ENCODE assay signal across 25 cellular contexts in genomic region chr4:7076694-7077082, GRCh38. TPM values are rescaled to one million over a fixed set of nuclear protein-coding genes. Genes with fewer than 3 reads are reported as not detected.
DNase-seq lines count a peak whose midpoint lies in the region; ATAC-seq, FAIRE-seq and TF ChIP-seq lines count a peak whose summit lies in the region.
"Had no signal": no experiment of that assay in that cellular context is flagged by ENCODE, and none has a peak within 500 bp of the region (broad histone marks: within the 10 kb centered on the region; RNA-seq: fewer than 3 reads in every experiment).

No MANE protein-coding gene starts in this region.

- H3K36me3 ChIP-seq in HepG2 (replicated peaks in 1 of 2; ENCODE audit: control insufficient read depth in 1 of 2, insufficient read depth in 2 of 2, low read length in 2 of 2), result no peaks in the 10 kb centered on the region
- H3K36me3 ChIP-seq in right lobe of liver, result no peaks in the 10 kb centered on the region
- no peaks in the 10 kb centered on the region for H3K36me3 ChIP-seq in K562 (ENCODE audit: control insufficient read depth, insufficient read depth, low read length)
- no peaks in the 10 kb centered on the region for H3K36me3 ChIP-seq in neuronal stem cell (replicated peaks in 1 of 2; ENCODE audit: control insufficient read depth in 2 of 2, insufficient read depth in 2 of 2, low read length in 2 of 2)
- H3K36me3 ChIP-seq: BLaER1 had no signal

- H3K4me2 ChIP-seq in HepG2 (ENCODE audit: low read depth, low read length) (no peak overlapping the region), K562 (ENCODE audit: insufficient read depth, low read length) (no peak overlapping the region), neuronal stem cell (ENCODE audit: insufficient read depth, low read length, poor library complexity, severe bottlenecking) (no peak overlapping the region)
- H3K4me2 ChIP-seq: BLaER1, GM23338 had no signal

- no peaks in the 10 kb centered on the region for H3K4me1 Mint-ChIP-seq in effector memory CD8-positive, alpha-beta T cell (ENCODE audit: low read depth in 2 of 2)
- H3K4me1 Mint-ChIP-seq: B cell; CD4-positive, CD25-positive, alpha-beta regulatory T cell; GM23338; H9 had no signal

- H3K27me3 Mint-ChIP-seq in effector memory CD8-positive, alpha-beta T cell, result peaks cover 11 to 21% of the 10 kb centered on the region in 2 donors

- BruUV-seq in HepG2 (replicated peaks; lab: Mats Ljungman, UMichigan) (no TSS peak), K562 (replicated peaks; lab: Mats Ljungman, UMichigan) (no TSS peak)

- H2AK5ac ChIP-seq in neuronal stem cell (ENCODE audit: low read depth, low read length), result peak overlapping the region; percentile 90

- CTCF ChIA-PET in HepG2 (lab: Yijun Ruan, JAX; ENCODE audit: low intra/inter-chr PET ratio, low total read pairs) (no interaction called here), K562 (lab: Yijun Ruan, JAX; ENCODE audit: low intra/inter-chr PET ratio) (no interaction called here)

- H3K27ac Mint-ChIP-seq in effector memory CD8-positive, alpha-beta T cell, result no peak overlapping the region
- H3K27ac Mint-ChIP-seq: B cell; CD4-positive, CD25-positive, alpha-beta regulatory T cell; CD8-positive, alpha-beta T cell; GM23338; H9; HFFc6 had no signal

- H3K4ac ChIP-seq in neuronal stem cell (ENCODE audit: low read length), result no peak overlapping the region

- intact Hi-C loops in Right ventricle myocardium inferior (cut with DNase I), result no loop called here
- intact Hi-C loops in left cardiac atrium (cut with DNase I), result loop anchor here in 1 of 2 donors (10.0 kb wide), 1 partner anchor 352 kb away; no protein-coding TSS in a partner anchor
- intact Hi-C loops in HepG2 (cut with micrococcal nuclease; ENCODE audit: unreplicated experiment), result no loop called here
- intact Hi-C loops in right lobe of liver (cut with DNase I), result loop anchor here (10.0 kb wide), 2 partner anchors 172 to 352 kb away; partner anchors contain the start of gene TBC1D14 (in 1 of the 2)
- intact Hi-C loops in K562 (cut with micrococcal nuclease), result no loop called here

- H3K9me3 ChIP-seq in HepG2 (ENCODE audit: low read length), result no peaks in the 10 kb centered on the region
- H3K9me3 ChIP-seq in right lobe of liver, result no peaks in the 10 kb centered on the region
- peaks cover 4% of the 10 kb centered on the region for H3K9me3 ChIP-seq in K562 (replicated peaks; ENCODE audit: control insufficient read depth, insufficient read depth, low read depth, low read length)
- no peaks in the 10 kb centered on the region for H3K9me3 ChIP-seq in neuronal stem cell (replicated peaks in 1 of 2; ENCODE audit: control insufficient read depth in 2 of 2, insufficient read depth in 1 of 2, low read depth in 1 of 2, low read length in 2 of 2)
- H3K9me3 ChIP-seq: Caco-2 had no signal

- H4K91ac ChIP-seq in neuronal stem cell (ENCODE audit: low read depth, low read length, poor library complexity), result no peak overlapping the region

- H4K8ac ChIP-seq in neuronal stem cell (ENCODE audit: low read depth, low read length), result no peak overlapping the region

- no peak overlapping the region for H3K4me3 Mint-ChIP-seq in effector memory CD8-positive, alpha-beta T cell
- H3K4me3 Mint-ChIP-seq: B cell; CD4-positive, CD25-positive, alpha-beta regulatory T cell; CD8-positive, alpha-beta T cell; GM23338; H9; HFFc6 had no signal

- H3K14ac ChIP-seq in neuronal stem cell (ENCODE audit: low read length), result peak overlapping the region; percentile 31

- H2BK15ac ChIP-seq in neuronal stem cell (ENCODE audit: low read length), result no peak overlapping the region

- 34% methylated on average over 6 of the region's 6 CpGs for WGBS in HepG2 (ENCODE audit: low lambda C conversion rate)
- WGBS in right lobe of liver (ENCODE audit: insufficient coverage, low coverage, low lambda C conversion rate, missing lambda C conversion rate), result 67% methylated on average over 4 of the region's 6 CpGs
- 34% methylated on average over 6 of the region's 6 CpGs for WGBS in K562 (ENCODE audit: insufficient coverage, low coverage, missing lambda C conversion rate)
- no CpG with 5 or more reads among the region's 6 CpGs for WGBS in neuronal stem cell (ENCODE audit: extremely low coverage in 2 of 2, insufficient read length in 2 of 2, insufficient replicate concordance in 1 of 2), 2 donors

- H2AFZ ChIP-seq in HepG2 (ENCODE audit: low read length) (no peak overlapping the region), K562 (ENCODE audit: low read depth, low read length) (no peak overlapping the region), neuronal stem cell (ENCODE audit: low read length) (no peak overlapping the region)
- H2AFZ ChIP-seq: GM23338 had no signal

- H3K4me1 ChIP-seq in HepG2 (ENCODE audit: insufficient read depth, low read length) (peaks cover 36% of the 10 kb centered on the region), right lobe of liver (no peaks in the 10 kb centered on the region), K562 (replicated peaks in 1 of 2; ENCODE audit: control insufficient read depth in 2 of 2, insufficient read depth in 2 of 2, low read length in 2 of 2) (peaks cover 3 to 21% of the 10 kb centered on the region in 2 experiments; a peak in 4 of 5 replicates), neuronal stem cell (ENCODE audit: control insufficient read depth in 2 of 2, insufficient read depth in 1 of 2, low read depth in 1 of 2, low read length in 2 of 2) (no peaks in the 10 kb centered on the region)
- H3K4me1 ChIP-seq: BLaER1, Caco-2 had no signal

- peak overlapping the region; percentile 63 for H3K23ac ChIP-seq in neuronal stem cell (ENCODE audit: low read depth, low read length, poor library complexity)

- H4K20me1 ChIP-seq in HepG2 (ENCODE audit: insufficient read depth, low read length) (no peaks in the 10 kb centered on the region), K562 (replicated peaks; ENCODE audit: control insufficient read depth, insufficient read depth, low read length) (no peaks in the 10 kb centered on the region; the same call in none of the 2 replicates)
- H4K20me1 ChIP-seq: BLaER1 had no signal

- TF ChIP-seq CTCF in HepG2 (CRISPR knock-in tag; IDR thresholded peaks at IDR 0.05), result no peak
- TF ChIP-seq CTCF in right lobe of liver (IDR thresholded peaks at IDR 0.05), result no peak
- no peak for TF ChIP-seq CTCF in K562 (IDR thresholded peaks at IDR 0.05 in 2 of 3, conservative IDR thresholded peaks at IDR 0.05 in 1 of 3; ENCODE audit: insufficient read depth in 2 of 3, low read depth in 1 of 3, low read length in 3 of 3)

- no peak for TF ChIP-seq EP300 in HepG2 (IDR thresholded peaks at IDR 0.05; ENCODE audit: low read depth in 2 of 2, low read length in 2 of 2)
- TF ChIP-seq EP300 in HepG2 (CRISPR knock-in tag; IDR thresholded peaks at IDR 0.05; ENCODE audit: borderline replicate concordance), result no peak
- TF ChIP-seq EP300 in K562 (IDR thresholded peaks at IDR 0.05; ENCODE audit: low read length), result no peak

- H3K27me3 ChIP-seq in HepG2 (ENCODE audit: control insufficient read depth in 1 of 2, insufficient read depth in 2 of 2, low read length in 2 of 2) (no peaks in the 10 kb centered on the region; a peak in 1 of 5 replicates), right lobe of liver (no peaks in the 10 kb centered on the region), K562 (ENCODE audit: control insufficient read depth in 2 of 2, insufficient read depth in 2 of 2, low read length in 2 of 2) (no peaks in the 10 kb centered on the region), neuronal stem cell (ENCODE audit: control insufficient read depth in 3 of 3, insufficient read depth in 3 of 3, low read depth in 1 of 3, low read length in 3 of 3) (peaks cover 0 to 11% (median 1%) of the 10 kb centered on the region in 3 experiments)
- H3K27me3 ChIP-seq: BLaER1 had no signal

- H2BK12ac ChIP-seq in neuronal stem cell (ENCODE audit: low read length), result no peak overlapping the region

- H3K18ac ChIP-seq in neuronal stem cell (ENCODE audit: low read length), result no peak overlapping the region

- TF ChIP-seq POLR2A in HepG2 (IDR thresholded peaks at IDR 0.05; ENCODE audit: insufficient read depth in 1 of 2, low read depth in 2 of 2, low read length in 2 of 2), result no peak
- TF ChIP-seq POLR2A in right lobe of liver (IDR thresholded peaks at IDR 0.05), result no peak
- no peak for TF ChIP-seq POLR2A in K562 (conservative IDR thresholded peaks at IDR 0.05)

- TF ChIP-seq RAD21 in HepG2 (CRISPR knock-in tag; IDR thresholded peaks at IDR 0.05) (no peak), K562 (CRISPR knock-in tag; conservative IDR thresholded peaks at IDR 0.05 in 1 of 2, IDR thresholded peaks at IDR 0.05 in 1 of 2) (no peak)

- no peak overlapping the region for H3K27ac ChIP-seq in HepG2 (ENCODE audit: extremely low read length, insufficient read depth, low read length)
- H3K27ac ChIP-seq in right lobe of liver, result no peak overlapping the region
- H3K27ac ChIP-seq in K562 (ENCODE audit: extremely low read depth, low read depth, low read length), result no peak overlapping the region
- no peak overlapping the region for H3K27ac ChIP-seq in neuronal stem cell (replicated peaks; ENCODE audit: low read length)
- H3K27ac ChIP-seq: 22Rv1, BLaER1, C4-2B had no signal

- no peaks in the 10 kb centered on the region for H3K9me3 Mint-ChIP-seq in effector memory CD8-positive, alpha-beta T cell
- H3K9me3 Mint-ChIP-seq: CD8-positive, alpha-beta T cell had no signal

- FAIRE-seq in HepG2 (lab: Jason Lieb, UNC), result no peak
- no peak for FAIRE-seq in K562 (lab: Jason Lieb, UNC)
- FAIRE-seq: A204.1, GM12878, GM19239 had no signal

- no peaks in the 10 kb centered on the region for H3K9me1 ChIP-seq in K562 (ENCODE audit: control insufficient read depth, insufficient read depth, low read length)

- H3K9ac ChIP-seq in HepG2 (ENCODE audit: insufficient read depth, low read depth, low read length) (no peak overlapping the region), K562 (ENCODE audit: insufficient read depth in 1 of 2, low read depth in 2 of 2, low read length in 2 of 2) (no peak overlapping the region), neuronal stem cell (ENCODE audit: low read depth, low read length, poor library complexity) (no peak overlapping the region)
- H3K9ac ChIP-seq: BLaER1 had no signal

- POLR2A ChIA-PET in HepG2 (lab: Yijun Ruan, JAX) (no interaction called here), K562 (lab: Yijun Ruan, JAX) (interaction anchor here (0.6 to 1.2 kb wide), 2 partner anchors 38 to 103 kb away, joined by 3 read pairs; no protein-coding TSS in a partner anchor)

- ATAC-seq in Right ventricle myocardium inferior (peak; percentile 18), left cardiac atrium (no peak), HepG2 (no peak), right lobe of liver (no peak), K562 (no peak)
- ATAC-seq in effector memory CD8-positive, alpha-beta T cell (replicated peaks), result no peak
- ATAC-seq: CD8-positive, alpha-beta T cell; GM12878; GM23338; HCT116 had no signal

- no peak for DNase-seq in Right ventricle myocardium inferior (ENCODE audit: missing footprints)
- DNase-seq in left cardiac atrium, result no peak
- no peak for DNase-seq in HepG2 (ENCODE audit: low spot score)
- no peak for DNase-seq in right lobe of liver
- no peak for DNase-seq in K562 (ENCODE audit: extremely low read depth in 1 of 4, low spot score in 3 of 4)
- no peak for DNase-seq in neuronal stem cell (ENCODE audit: low spot score)
- DNase-seq in effector memory CD8-positive, alpha-beta T cell, result no peak
- no peak for DNase-seq in EL
- DNase-seq: Caco-2; CD4-positive, CD25-positive, alpha-beta regulatory T cell; CD8-positive, alpha-beta T cell; DMS153; DND-41; GDM1; H9 had no signal

- no peaks in the 10 kb centered on the region for H3K36me3 Mint-ChIP-seq in effector memory CD8-positive, alpha-beta T cell (ENCODE audit: insufficient read depth)
- H3K36me3 Mint-ChIP-seq: CD4-positive, CD25-positive, alpha-beta regulatory T cell; CD8-positive, alpha-beta T cell had no signal

- H3K79me2 ChIP-seq in HepG2 (ENCODE audit: insufficient read depth, low read length) (no peaks in the 10 kb centered on the region), K562 (ENCODE audit: control insufficient read depth, insufficient read depth, low read length) (no peaks in the 10 kb centered on the region)

- H2BK120ac ChIP-seq in neuronal stem cell (ENCODE audit: low read depth, low read length), result peak overlapping the region; percentile 66

- no peak overlapping the region for H2BK5ac ChIP-seq in neuronal stem cell (ENCODE audit: low read length)

- no peak overlapping the region for H3K4me3 ChIP-seq in HepG2 (replicated peaks in 1 of 3; ENCODE audit: insufficient read depth in 1 of 3, low read depth in 2 of 3, low read length in 3 of 3)
- H3K4me3 ChIP-seq in right lobe of liver, result no peak overlapping the region
- H3K4me3 ChIP-seq in K562, result no peak overlapping the region
- no peak overlapping the region for H3K4me3 ChIP-seq in neuronal stem cell (ENCODE audit: low read length in 2 of 2)
- H3K4me3 ChIP-seq: BLaER1, GM12878, GM23338 had no signal

- in situ Hi-C loops in HepG2 (cut with HindIII; ENCODE audit: extremely low pct_ligation_motif_present, low pct_unique_long_range_greater_than_20kb), result loop anchor here (10.0 kb wide), 1 partner anchor 172 kb away; the partner anchor contains the start of gene TBC1D14
- in situ Hi-C loops in K562 (cut with MboI), result no loop called here

- H3K79me1 ChIP-seq in neuronal stem cell (ENCODE audit: low read depth, low read length), result no peaks in the 10 kb centered on the region

RNA-seq across cellular contexts. Expression of gene GRPEL1, which starts 8.8 kb away (rescaled TPM):
- 61.5 TPM for total RNA-seq in Right ventricle myocardium inferior
- 10 to 100 TPM; 35.6 to 46.1 TPM for total RNA-seq in left cardiac atrium
- 141 and 213 TPM in 2 replicates for total RNA-seq in HepG2 (2016; rRNA removed; fragmentation: Illumina TruSeq; extraction: Trizol)
- total RNA-seq in HepG2 (2016; cell fraction: cytosol; rRNA removed; fragmentation: Illumina TruSeq; extraction: Trizol; ENCODE audit: low read depth), result 24.3 and 28.6 TPM in 2 replicates
- 139 and 219 TPM in 2 replicates for total RNA-seq in HepG2 (2016; cell fraction: insoluble cytoplasmic fraction; rRNA removed; fragmentation: Illumina TruSeq; extraction: Trizol)
- total RNA-seq in HepG2 (2016; cell fraction: membrane; rRNA removed; fragmentation: Illumina TruSeq; extraction: Trizol), result 37.5 and 43.6 TPM in 2 replicates
- total RNA-seq in HepG2 (2016; cell fraction: nucleus; rRNA removed; fragmentation: Illumina TruSeq; extraction: Trizol), result 48.8 and 49.5 TPM in 2 replicates
- polyA plus RNA-seq in HepG2 (2011; rRNA removed), result 27.2 and 32.3 TPM in 2 replicates
- polyA plus RNA-seq in HepG2 (2011; cell fraction: cytosol; rRNA removed), result 30.3 and 39.4 TPM in 2 replicates
- 12.6 and 17.4 TPM in 2 replicates for polyA plus RNA-seq in HepG2 (2011; cell fraction: nucleus; rRNA removed)
- polyA plus RNA-seq in HepG2 (2012), result 52.6 and 70.0 TPM in 2 replicates
- polyA plus RNA-seq in HepG2 (2016; cell fraction: cytosol; fragmentation: Illumina TruSeq; extraction: Trizol; ENCODE audit: low read depth), result 28.9 and 31.1 TPM in 2 replicates
- polyA plus RNA-seq in HepG2 (2016; cell fraction: insoluble cytoplasmic fraction; fragmentation: Illumina TruSeq; extraction: Trizol; ENCODE audit: low read depth), result 220 and 231 TPM in 2 replicates
- polyA plus RNA-seq in HepG2 (2016; cell fraction: membrane; fragmentation: Illumina TruSeq; extraction: Trizol; ENCODE audit: low read depth), result 28.9 and 29.2 TPM in 2 replicates
- polyA plus RNA-seq in HepG2 (2016; cell fraction: nucleus; fragmentation: Illumina TruSeq; extraction: Trizol; ENCODE audit: insufficient read depth, low read depth), result 73.7 and 88.9 TPM in 2 replicates
- 23.2 and 27.5 TPM in 2 replicates for polyA minus RNA-seq in HepG2 (2011; rRNA and poly(A)+ RNA removed; ENCODE audit: low replicate concordance)
- 19.1 and 25.1 TPM in 2 replicates for polyA minus RNA-seq in HepG2 (2011; cell fraction: cytosol; rRNA and poly(A)+ RNA removed)
- polyA minus RNA-seq in HepG2 (2011; cell fraction: nucleus; rRNA and poly(A)+ RNA removed), result 36.8 and 50.7 TPM in 2 replicates
- total RNA-seq in right lobe of liver, result 10 to 100 TPM; 30.0 to 49.2 (median 45.3) TPM
- 36.2 and 43.9 TPM in 2 replicates for total RNA-seq in K562 (2011; cell fraction: chromatin; rRNA removed; ENCODE audit: low replicate concordance)
- total RNA-seq in K562 (2011; cell fraction: nucleolus; rRNA removed), result 32.4 and 37.0 TPM in 2 replicates
- 41.4 and 49.8 TPM in 2 replicates for total RNA-seq in K562 (2011; cell fraction: nucleoplasm; rRNA removed)
- total RNA-seq in K562 (2014; rRNA removed), result 72.5 and 99.5 TPM in 2 replicates
- total RNA-seq in K562 (2014; rRNA removed; fragmentation: Illumina TruSeq; extraction: Trizol), result 86.6 and 90.2 TPM in 2 replicates
- 77.4 and 84.4 TPM in 2 replicates for total RNA-seq in K562 (2015; rRNA removed; fragmentation: Illumina TruSeq; extraction: Trizol)
- total RNA-seq in K562 (2021), result 59.7 and 63.7 TPM in 2 replicates
- 34.9 and 43.4 TPM in 2 replicates for polyA plus RNA-seq in K562 (2011; rRNA removed)
- polyA plus RNA-seq in K562 (2011; cell fraction: cytosol; rRNA removed), result 16.6 and 26.2 TPM in 2 replicates
- 16.0 and 19.8 TPM in 2 replicates for polyA plus RNA-seq in K562 (2011; cell fraction: nucleus; rRNA removed)
- 23.4 and 48.5 TPM in 2 replicates for polyA plus RNA-seq in K562 (2012)
- 87.3 and 88.7 TPM in 2 replicates for polyA plus RNA-seq in K562 (2014; fragmentation: Illumina TruSeq; extraction: Trizol)
- polyA plus RNA-seq in K562 (2014; fragmentation: Nextera tagmentation; extraction: Ambion mirVana), result 100 to 1,000 TPM; 125 to 192 TPM
- 64.3 and 65.9 TPM in 2 replicates for polyA plus RNA-seq in K562 (2014; rRNA removed)
- polyA minus RNA-seq in K562 (2011; rRNA and poly(A)+ RNA removed), result 59.1 and 61.5 TPM in 2 replicates
- 21.3 and 24.2 TPM in 2 replicates for polyA minus RNA-seq in K562 (2011; cell fraction: cytosol; rRNA and poly(A)+ RNA removed)
- 18.3 and 25.0 TPM in 2 replicates for polyA minus RNA-seq in K562 (2011; cell fraction: nucleus; rRNA and poly(A)+ RNA removed)
- polyA plus RNA-seq in neuronal stem cell (2013, experiment 1 of 2), result 10.3 TPM
- polyA plus RNA-seq in neuronal stem cell (2013, experiment 2 of 2), result 9.4 TPM

RNA-seq across cellular contexts. Expression of gene TADA2B, which starts 33.5 kb away (rescaled TPM):
- total RNA-seq in Right ventricle myocardium inferior (33.3 TPM), left cardiac atrium (10 to 100 TPM; 23.2 to 30.7 TPM), HepG2 (2016; rRNA removed; fragmentation: Illumina TruSeq; extraction: Trizol) (8.6 and 8.9 TPM in 2 replicates), right lobe of liver (10 to 100 TPM; 12.1 to 16.3 (median 14.0) TPM), K562 (2014; rRNA removed) (8.6 and 11.5 TPM in 2 replicates), K562 (2014; rRNA removed; fragmentation: Illumina TruSeq; extraction: Trizol) (6.3 and 7.5 TPM in 2 replicates), K562 (2015; rRNA removed; fragmentation: Illumina TruSeq; extraction: Trizol) (10.4 and 10.9 TPM in 2 replicates), K562 (2021) (11.9 and 12.2 TPM in 2 replicates)
- total RNA-seq in HepG2 (2016; cell fraction: cytosol; rRNA removed; fragmentation: Illumina TruSeq; extraction: Trizol; ENCODE audit: low read depth), result 2.2 and 3.1 TPM in 2 replicates
- total RNA-seq in HepG2 (2016; cell fraction: insoluble cytoplasmic fraction; rRNA removed; fragmentation: Illumina TruSeq; extraction: Trizol), result 7.2 and 8.0 TPM in 2 replicates
- 11.2 and 13.1 TPM in 2 replicates for total RNA-seq in HepG2 (2016; cell fraction: membrane; rRNA removed; fragmentation: Illumina TruSeq; extraction: Trizol)
- 5.6 and 5.9 TPM in 2 replicates for total RNA-seq in HepG2 (2016; cell fraction: nucleus; rRNA removed; fragmentation: Illumina TruSeq; extraction: Trizol)
- polyA plus RNA-seq in HepG2 (2011; rRNA removed) (4.6 and 5.1 TPM in 2 replicates), K562 (2011; rRNA removed) (3.8 and 4.2 TPM in 2 replicates), K562 (2014; fragmentation: Illumina TruSeq; extraction: Trizol) (9.2 and 11.8 TPM in 2 replicates), K562 (2014; fragmentation: Nextera tagmentation; extraction: Ambion mirVana) (under 1 TPM; 0.55 to 0.81 TPM), K562 (2014; rRNA removed) (7.4 and 7.7 TPM in 2 replicates)
- polyA plus RNA-seq in HepG2 (2011; cell fraction: cytosol; rRNA removed), result 5.0 and 5.2 TPM in 2 replicates
- polyA plus RNA-seq in HepG2 (2011; cell fraction: nucleus; rRNA removed), result 5.8 and 6.6 TPM in 2 replicates
- polyA plus RNA-seq in HepG2 (2012), result 8.0 and 9.4 TPM in 2 replicates
- 2.2 and 2.7 TPM in 2 replicates for polyA plus RNA-seq in HepG2 (2016; cell fraction: cytosol; fragmentation: Illumina TruSeq; extraction: Trizol; ENCODE audit: low read depth)
- 10.4 and 13.0 TPM in 2 replicates for polyA plus RNA-seq in HepG2 (2016; cell fraction: insoluble cytoplasmic fraction; fragmentation: Illumina TruSeq; extraction: Trizol; ENCODE audit: low read depth)
- polyA plus RNA-seq in HepG2 (2016; cell fraction: membrane; fragmentation: Illumina TruSeq; extraction: Trizol; ENCODE audit: low read depth), result 8.6 and 9.7 TPM in 2 replicates
- polyA plus RNA-seq in HepG2 (2016; cell fraction: nucleus; fragmentation: Illumina TruSeq; extraction: Trizol; ENCODE audit: insufficient read depth, low read depth), result 10.6 and 12.8 TPM in 2 replicates
- polyA minus RNA-seq in HepG2 (2011; rRNA and poly(A)+ RNA removed; ENCODE audit: low replicate concordance), result 6.9 and 14.2 TPM in 2 replicates
- polyA minus RNA-seq in HepG2 (2011; cell fraction: cytosol; rRNA and poly(A)+ RNA removed), result 3.9 and 5.1 TPM in 2 replicates
- polyA minus RNA-seq in HepG2 (2011; cell fraction: nucleus; rRNA and poly(A)+ RNA removed), result 5.9 and 6.6 TPM in 2 replicates
- total RNA-seq in K562 (2011; cell fraction: chromatin; rRNA removed; ENCODE audit: low replicate concordance), result 12.9 and 18.0 TPM in 2 replicates
- 10.0 and 11.0 TPM in 2 replicates for total RNA-seq in K562 (2011; cell fraction: nucleolus; rRNA removed)
- 11.2 and 11.5 TPM in 2 replicates for total RNA-seq in K562 (2011; cell fraction: nucleoplasm; rRNA removed)
- polyA plus RNA-seq in K562 (2011; cell fraction: cytosol; rRNA removed), result 4.6 and 5.4 TPM in 2 replicates
- 4.7 and 8.2 TPM in 2 replicates for polyA plus RNA-seq in K562 (2011; cell fraction: nucleus; rRNA removed)
- polyA plus RNA-seq in K562 (2012), result 10.8 and 12.4 TPM in 2 replicates
- 4.9 and 5.9 TPM in 2 replicates for polyA minus RNA-seq in K562 (2011; rRNA and poly(A)+ RNA removed)
- polyA minus RNA-seq in K562 (2011; cell fraction: cytosol; rRNA and poly(A)+ RNA removed), result 5.5 and 5.6 TPM in 2 replicates
- polyA minus RNA-seq in K562 (2011; cell fraction: nucleus; rRNA and poly(A)+ RNA removed), result 3.8 and 6.1 TPM in 2 replicates
- 9.9 TPM for polyA plus RNA-seq in neuronal stem cell (2013, experiment 1 of 2)
- polyA plus RNA-seq in neuronal stem cell (2013, experiment 2 of 2), result 9.9 TPM

Comparison
In these comparisons a context has a peak if more than half of its experiments do, and no peak if none do; other contexts are left out.
1. intact Hi-C loops: an anchor here in right lobe of liver (10.0 kb wide); none called in Right ventricle myocardium inferior, HepG2 and K562.